Comparison of ENCODE assay signal across 7 cellular contexts in the genomic region with DNA sequence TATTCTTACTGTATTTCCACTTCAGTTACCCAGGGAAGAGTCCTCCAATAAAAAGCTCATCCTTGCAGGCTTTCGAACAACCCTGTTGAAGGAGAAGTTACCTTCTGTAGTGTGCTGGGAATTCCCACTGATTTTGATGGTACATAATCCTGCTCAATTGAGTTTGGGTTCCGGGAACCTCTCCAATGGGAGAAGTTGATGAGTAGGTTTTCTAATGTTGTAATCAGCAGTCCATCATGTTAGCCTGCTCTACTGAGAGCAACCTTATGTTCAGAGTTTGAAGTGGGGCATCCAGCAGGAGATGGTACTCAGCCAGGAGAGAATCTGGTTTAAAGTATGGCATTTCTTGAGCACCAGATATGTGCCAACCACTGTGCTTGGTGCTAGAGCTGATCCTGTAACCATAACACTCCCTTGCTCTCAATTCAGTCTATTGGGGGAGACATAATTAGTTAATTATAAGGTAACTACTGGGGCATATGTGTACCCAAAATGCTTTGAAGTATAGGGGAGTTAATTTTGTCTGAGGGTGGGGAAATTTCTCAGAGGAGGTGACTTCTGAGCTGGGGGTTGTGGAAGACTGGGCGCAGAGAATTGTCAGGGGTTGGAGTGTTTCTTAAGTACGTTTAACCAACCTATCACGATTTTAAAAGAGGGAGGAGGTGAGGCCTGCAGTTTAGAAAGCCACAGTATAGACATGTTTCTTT. TPM values are rescaled to one million over a fixed set of nuclear protein-coding genes. Genes with fewer than 3 reads are reported as not detected.
A peak's percentile ranks its signal among the peaks of the same experiment; 100 is the strongest.
DNase-seq lines count a peak whose midpoint lies in the region; ATAC-seq, FAIRE-seq and TF ChIP-seq lines count a peak whose summit lies in the region.

No MANE protein-coding gene starts in this region.

- no peaks in the 10 kb centered on the region for H3K27me3 ChIP-seq in Peyer's patch

- H3K4me3 ChIP-seq in Peyer's patch (peak overlapping the region; percentile 10 to 100 (median 94)), skeletal muscle cell (ENCODE audit: low read depth, low read length) (peak overlapping the region; percentile 81)

- no peaks in the 10 kb centered on the region for H3K36me3 ChIP-seq in Peyer's patch

- TF ChIP-seq CTCF in Peyer's patch (IDR thresholded peaks at IDR 0.05), result no peak
- TF ChIP-seq CTCF in GM10248 (IDR thresholded peaks at IDR 0.05; ENCODE audit: control extremely low read depth, extremely low read depth, low read depth, missing control alignments), result no peak

- H3K4me1 ChIP-seq in Peyer's patch, result peaks cover 0 to 55% (median 4%) of the 10 kb centered on the region in 4 donors

- no peak for DNase-seq in GM12892 (ENCODE audit: insufficient read length)
- DNase-seq in Peyer's patch, result no peak
- DNase-seq in fibroblast of gingiva (ENCODE audit: low read depth), result peak; percentile 56
- DNase-seq in skeletal muscle cell (ENCODE audit: low read depth), result peak; percentile 39
- no peak for DNase-seq in GM10248 (ENCODE audit: extremely low spot score)
- no peak for DNase-seq in activated CD4-positive, alpha-beta T cell treated with anti-CD3 and anti-CD28 coated beads for 1 hour

- no peak for ATAC-seq in HG02884 (IDR thresholded peaks at IDR 0.05; ENCODE audit: unreplicated experiment)

- H3K27ac ChIP-seq in Peyer's patch, result peak overlapping the region in 2 of 4 donors; percentile 56 to 94

- no peak for TF ChIP-seq POLR2A in GM12892 (IDR thresholded peaks at IDR 0.05; ENCODE audit: low read depth, low read length)
- no peak for TF ChIP-seq POLR2A in Peyer's patch (IDR thresholded peaks at IDR 0.05)

- H3K9me3 ChIP-seq in Peyer's patch, result no peaks in the 10 kb centered on the region

- POLR2A ChIA-PET in GM10248 (lab: Yijun Ruan, JAX), result interaction anchor here (0.5 to 2.3 kb wide), 3 partner anchors 10 to 40 kb away, joined by 3 to 6 read pairs (median 3); no protein-coding TSS in a partner anchor

- CTCF ChIA-PET in GM10248 (lab: Yijun Ruan, JAX), result interaction anchor here (0.7 to 2.3 kb wide), 6 partner anchors 9 to 50 kb away, joined by 3 to 16 read pairs (median 7); no protein-coding TSS in a partner anchor

- FAIRE-seq in GM12892 (lab: Jason Lieb, UNC), result peak; percentile 27

RNA-seq across cellular contexts. Expression of a gene that starts 2.1 kb away (rescaled TPM):
- polyA plus RNA-seq in GM12892 (2012; ENCODE audit: missing spikeins), result 69.1 TPM
- 10 to 100 TPM; 34.4 to 72.6 (median 39.8) TPM for total RNA-seq in Peyer's patch

Comparison
In these comparisons a context has a peak if more than half of its experiments do, and no peak if none do; other contexts are left out.
1. DNase-seq: peak in fibroblast of gingiva (single experiment) and skeletal muscle cell (single experiment); none in GM12892 (single experiment), Peyer's patch (0 of 3), GM10248 (single experiment) and activated CD4-positive, alpha-beta T cell treated with anti-CD3 and anti-CD28 coated beads for 1 hour (single experiment).